ENCODE assay signal across 36 cellular contexts in genomic region chr1:53180951-53181350, GRCh38. TPM values are rescaled to one million over a fixed set of nuclear protein-coding genes. Genes with fewer than 3 reads are reported as not detected.
"Had no signal": no experiment of that assay in that cellular context is flagged by ENCODE, and none has a peak within 500 bp of the region (broad histone marks: within the 10 kb centered on the region; RNA-seq: fewer than 3 reads in every experiment).

No MANE protein-coding gene starts in this region.

- H3K9me3 ChIP-seq: body of pancreas, breast epithelium, colonic mucosa, esophagus squamous epithelium, gastrocnemius medialis had no signal

- FAIRE-seq: endometrium, endothelial cell of umbilical vein had no signal

- DNase-seq: activated CD4-positive, alpha-beta memory T cell treated with anti-CD3 and anti-CD28 coated beads for 36 hours; activated CD4-positive, alpha-beta T cell treated with anti-CD3 and anti-CD28 coated beads for 36 hours; activated CD4-positive, alpha-beta T cell treated with anti-CD3 and anti-CD28 coated beads, Interleukin-2, amount 10 ng/mL, durations not matched to agents 24 days and 14 days; activated CD4-positive, CD25-positive, alpha-beta regulatory T cell; activated CD4-positive, CD25-positive, alpha-beta regulatory T cell treated with anti-CD3 and anti-CD28 coated beads, Interleukin-2, amount 50 U/mL, for 72 hours; activated CD8-positive, alpha-beta memory T cell treated with anti-CD3 and anti-CD28 coated beads, Interleukin-2, amount 10 ng/mL, durations not matched to agents 7 days and 5 days; activated CD8-positive, alpha-beta memory T cell treated with anti-CD3 and anti-CD28 coated beads, Interleukin-2, amount 50 U/mL, for 48 hours; activated CD8-positive, alpha-beta T cell treated with anti-CD3 and anti-CD28 coated beads, Interleukin-2, amount 10 ng/mL, durations not matched to agents 7 days and 5 days; activated effector memory CD4-positive, alpha-beta T cell treated with Interleukin-2 at 50 U/mL for 16 hours; activated gamma-delta T cell treated with Interleukin-2 at 50 U/mL for 16 hours; activated naive CD4-positive, alpha-beta T cell treated with anti-CD3 and anti-CD28 coated beads, Interleukin-2, amount 50 U/mL, for 16 hours; activated naive CD4-positive, alpha-beta T cell treated with Interleukin-2 at 50 U/mL for 16 hours; activated T-cell treated with anti-CD3 and anti-CD28 coated beads for 4 hours; activated T-cell treated with anti-CD3 and anti-CD28 coated beads, Interleukin-2, amount 50 U/mL, for 4 hours; amygdala; aorta; body of pancreas; central memory CD4-positive, alpha-beta T cell; cerebellar nuclear complex; colonic mucosa; effector CD8-positive, alpha-beta T cell; esophagus squamous epithelium; gastrocnemius medialis; glutamatergic neuron; heart left ventricle; T-helper 2 cell had no signal

- H3K4me1 ChIP-seq: breast epithelium, foreskin keratinocyte, gastrocnemius medialis had no signal

- H3K36me3 ChIP-seq: breast epithelium, cardiac muscle cell, colonic mucosa, esophagus squamous epithelium, gastrocnemius medialis, heart left ventricle had no signal

- ATAC-seq: activated CD4-positive, alpha-beta T cell treated with anti-CD3 and anti-CD28 coated beads for 36 hours; activated CD8-positive, alpha-beta memory T cell treated with anti-CD3 and anti-CD28 coated beads, Interleukin-2, amount 10 ng/mL, durations not matched to agents 7 days and 5 days; activated CD8-positive, alpha-beta T cell treated with anti-CD3 and anti-CD28 coated beads, Interleukin-2, amount 10 ng/mL, durations not matched to agents 7 days and 5 days; activated T-cell treated with anti-CD3 and anti-CD28 coated beads, Interleukin-2, amount 50 U/mL, for 4 hours; activated T-helper 17 cell treated with anti-CD3 and anti-CD28 coated beads, Interleukin-2, amount 50 U/mL, for 72 hours; body of pancreas; foreskin keratinocyte; gastrocnemius medialis; heart left ventricle had no signal

- H3K27me3 ChIP-seq: body of pancreas, breast epithelium, cardiac muscle cell, colonic mucosa, esophagus squamous epithelium, gastrocnemius medialis, heart left ventricle had no signal

- H3K4me3 ChIP-seq: body of pancreas, breast epithelium, cardiac muscle cell, colonic mucosa, esophagus squamous epithelium, gastrocnemius medialis, heart left ventricle had no signal

- H3K27ac ChIP-seq: body of pancreas, breast epithelium, cardiac muscle cell, colonic mucosa, epithelial cell of prostate, esophagus squamous epithelium, foreskin keratinocyte, gastrocnemius medialis, heart left ventricle had no signal

RNA-seq across cellular contexts. Expression of gene SLC1A7, which starts 38.5 kb away (rescaled TPM):
- total RNA-seq: activated CD4-positive, alpha-beta memory T cell treated with anti-CD3 and anti-CD28 coated beads for 36 hours; activated CD4-positive, alpha-beta T cell treated with anti-CD3 and anti-CD28 coated beads for 36 hours; activated CD4-positive, alpha-beta T cell treated with anti-CD3 and anti-CD28 coated beads, Interleukin-2, amount 10 ng/mL, durations not matched to agents 24 days and 14 days; activated CD8-positive, alpha-beta memory T cell treated with anti-CD3 and anti-CD28 coated beads for 36 hours; activated CD8-positive, alpha-beta memory T cell treated with anti-CD3 and anti-CD28 coated beads, Interleukin-2, amount 10 ng/mL, durations not matched to agents 7 days and 5 days; activated CD8-positive, alpha-beta T cell treated with anti-CD3 and anti-CD28 coated beads, Interleukin-2, amount 10 ng/mL, durations not matched to agents 7 days and 5 days; activated T-cell treated with anti-CD3 and anti-CD28 coated beads, Interleukin-2, amount 50 U/mL, for 4 hours; activated T-helper 17 cell treated with anti-CD3 and anti-CD28 coated beads, Interleukin-2, amount 50 U/mL, for 72 hours; body of pancreas; cardiac muscle cell; dermis microvascular lymphatic vessel endothelial cell; endothelial cell of umbilical vein; foreskin keratinocyte; T-helper 1 cell treated with Interleukin-12 subunit alpha and Interleukin-12 subunit beta and Interleukin-4 antibody, amounts not matched to agents 30 ng/mL and 1 ng/mL, for 36 hours had no signal
- polyA plus RNA-seq: cardiac muscle cell, endothelial cell of umbilical vein, foreskin keratinocyte had no signal
